ENCODE assay signal across 7 cellular contexts in genomic region chr6:157760589-157761330, GRCh38.
A peak's percentile ranks its signal among the peaks of the same experiment; 100 is the strongest.
DNase-seq lines count a peak whose midpoint lies in the region; ATAC-seq lines count a peak whose summit lies in the region.

No MANE protein-coding gene starts in this region.

- no peaks in the 10 kb centered on the region for H3K9me3 Mint-ChIP-seq in activated naive CD4-positive, alpha-beta T cell treated with anti-CD3 and anti-CD28 coated beads, Interleukin-2, amount 10 ng/mL, durations not matched to agents 7 days and 5 days
- no peaks in the 10 kb centered on the region for H3K9me3 Mint-ChIP-seq in memory B cell

- intact Hi-C loops in sciatic nerve (cut with DNase I) = no loop called here

- H3K4me1 Mint-ChIP-seq in activated naive CD4-positive, alpha-beta T cell treated with anti-CD3 and anti-CD28 coated beads, Interleukin-2, amount 10 ng/mL, durations not matched to agents 7 days and 5 days = peaks cover 88% of the 10 kb centered on the region
- peaks cover 66% of the 10 kb centered on the region for H3K4me1 Mint-ChIP-seq in memory B cell

- H3K4me3 Mint-ChIP-seq in activated naive CD4-positive, alpha-beta T cell treated with anti-CD3 and anti-CD28 coated beads, Interleukin-2, amount 10 ng/mL, durations not matched to agents 7 days and 5 days = no peak overlapping the region
- peak overlapping the region; percentile 63 for H3K4me3 Mint-ChIP-seq in memory B cell

- H3K27ac Mint-ChIP-seq in activated naive CD4-positive, alpha-beta T cell treated with anti-CD3 and anti-CD28 coated beads, Interleukin-2, amount 10 ng/mL, durations not matched to agents 7 days and 5 days = peak overlapping the region; percentile 83
- H3K27ac Mint-ChIP-seq in memory B cell = peak overlapping the region; percentile 74

- ATAC-seq in GM19455 (IDR thresholded peaks at IDR 0.05; ENCODE audit: unreplicated experiment) (peak; percentile 7), HG03575 (IDR thresholded peaks at IDR 0.05; ENCODE audit: extremely low read depth, insufficient number of reproducible peaks, low FRiP score, unreplicated experiment) (peak; percentile 6), memory B cell (ENCODE audit: low read depth) (peak; percentile 1), sciatic nerve (no peak)

- CTCF ChIA-PET in activated naive CD4-positive, alpha-beta T cell treated with anti-CD3 and anti-CD28 coated beads, Interleukin-2, amount 10 ng/mL, durations not matched to agents 7 days and 5 days (lab: Charles Lee) = interaction anchor here (0.6 to 4.0 kb wide), 7 partner anchors 40 to 158 kb away, joined by 3 to 31 read pairs (median 3); no protein-coding TSS in a partner anchor

- H3K36me3 Mint-ChIP-seq in activated naive CD4-positive, alpha-beta T cell treated with anti-CD3 and anti-CD28 coated beads, Interleukin-2, amount 10 ng/mL, durations not matched to agents 7 days and 5 days = no peaks in the 10 kb centered on the region
- H3K36me3 Mint-ChIP-seq in memory B cell = no peaks in the 10 kb centered on the region

- DNase-seq in activated naive CD4-positive, alpha-beta T cell treated with anti-CD3 and anti-CD28 coated beads, Interleukin-2, amount 10 ng/mL, durations not matched to agents 7 days and 5 days = peak; percentile 46
- no peak for DNase-seq in memory B cell (ENCODE audit: low spot score in 2 of 2)
- no peak for DNase-seq in sciatic nerve (ENCODE audit: low spot score)
- no peak for DNase-seq in midbrain (lab: John Stamatoyannopoulos, UW)
- no peak for DNase-seq in NCI-H526 treated with DMSO at 0.1 percent for 48 hours (lab: John Stamatoyannopoulos, UW)

- peaks cover 60% of the 10 kb centered on the region for H3K27me3 Mint-ChIP-seq in activated naive CD4-positive, alpha-beta T cell treated with anti-CD3 and anti-CD28 coated beads, Interleukin-2, amount 10 ng/mL, durations not matched to agents 7 days and 5 days
- H3K27me3 Mint-ChIP-seq in memory B cell = no peaks in the 10 kb centered on the region
